4 cellular contexts compared by ENCODE assay signal in genomic region chr4:68172147-68172546, GRCh38. TPM values are rescaled to one million over a fixed set of nuclear protein-coding genes. Genes with fewer than 3 reads are reported as not detected.
"Had no signal": no experiment of that assay in that cellular context is flagged by ENCODE, and none has a peak within 500 bp of the region (broad histone marks: within the 10 kb centered on the region; RNA-seq: fewer than 3 reads in every experiment).

No MANE protein-coding gene starts in this region.

RNA-seq across cellular contexts. Expression of gene TMPRSS11F, which starts 42.5 kb away (rescaled TPM):
- total RNA-seq: LHCN-M2, M059J, MCF 10A, NCI-H460 had no signal
